Comparison of ENCODE assay signal across 1 cellular context in genomic region chr11:64891215-64891848, GRCh38.
TF ChIP-seq lines count a peak whose summit lies in the region.

No MANE protein-coding gene starts in this region.

TF ChIP-seq in HepG2, 621 proteins besides CTCF, POLR2A, EP300 and RAD21 (continued from another document):
- TF ChIP-seq GLMP (CRISPR knock-in tag; IDR thresholded peaks at IDR 0.05; ENCODE audit: borderline replicate concordance) (no peak), ZNF841 (CRISPR knock-in tag; IDR thresholded peaks at IDR 0.05; ENCODE audit: borderline replicate concordance) (no peak), ZBTB7B (CRISPR knock-in tag; IDR thresholded peaks at IDR 0.05) (no peak), TEAD2 (CRISPR knock-in tag; IDR thresholded peaks at IDR 0.05) (no peak), ZNF251 (CRISPR knock-in tag; IDR thresholded peaks at IDR 0.05) (no peak), RCOR2 (CRISPR knock-in tag; IDR thresholded peaks at IDR 0.05) (no peak), SNAPC5 (CRISPR knock-in tag; IDR thresholded peaks at IDR 0.05; ENCODE audit: borderline replicate concordance) (no peak), HOXA5 (CRISPR knock-in tag; IDR thresholded peaks at IDR 0.05) (no peak), TRIM22 (IDR thresholded peaks at IDR 0.05) (no peak), LBX2 (CRISPR knock-in tag; IDR thresholded peaks at IDR 0.05; ENCODE audit: borderline replicate concordance) (no peak), HNF4G (IDR thresholded peaks at IDR 0.05; ENCODE audit: borderline replicate concordance, low read depth, low read length) (peak; percentile 63), HNF4G (CRISPR knock-in tag; IDR thresholded peaks at IDR 0.05; ENCODE audit: borderline replicate concordance, low read depth) (no peak), ZNF572 (CRISPR knock-in tag; IDR thresholded peaks at IDR 0.05) (peak; percentile 56; the same call in 1 of the 2 replicates), FOXA3 (CRISPR knock-in tag; IDR thresholded peaks at IDR 0.05) (no peak), PHF21A (CRISPR knock-in tag; IDR thresholded peaks at IDR 0.05) (peak; percentile 63), ZNF138 (CRISPR knock-in tag; IDR thresholded peaks at IDR 0.05; ENCODE audit: low read depth) (no peak), MED1 (CRISPR knock-in tag; IDR thresholded peaks at IDR 0.05) (no peak), ZNF639 (CRISPR knock-in tag; conservative IDR thresholded peaks at IDR 0.05) (no peak), CENPX (CRISPR knock-in tag; IDR thresholded peaks at IDR 0.05) (no peak), SETDB1 (CRISPR knock-in tag; IDR thresholded peaks at IDR 0.05; ENCODE audit: borderline replicate concordance) (no peak), MAZ (IDR thresholded peaks at IDR 0.05; ENCODE audit: borderline replicate concordance, low read depth, low read length) (no peak), MAZ (CRISPR knock-in tag; IDR thresholded peaks at IDR 0.05; ENCODE audit: low read depth) (no peak), ZNF891 (CRISPR knock-in tag; IDR thresholded peaks at IDR 0.05) (no peak), ZFP41 (CRISPR knock-in tag; IDR thresholded peaks at IDR 0.05; ENCODE audit: borderline replicate concordance) (no peak), STAT6 (CRISPR knock-in tag; IDR thresholded peaks at IDR 0.05; ENCODE audit: borderline replicate concordance) (no peak), ZNF550 (CRISPR knock-in tag; IDR thresholded peaks at IDR 0.05; ENCODE audit: borderline replicate concordance) (no peak), AGO2 (optimal IDR thresholded peaks at IDR 0.05; ENCODE audit: low read depth, low read length) (peak; percentile 83), ZFP36L2 (CRISPR knock-in tag; IDR thresholded peaks at IDR 0.05) (no peak), MNT (IDR thresholded peaks at IDR 0.05) (no peak), HNRNPL (IDR thresholded peaks at IDR 0.05; ENCODE audit: low read depth, low read length) (peak; percentile 91), BRF2 (CRISPR knock-in tag; IDR thresholded peaks at IDR 0.05) (no peak), KAT2B (IDR thresholded peaks at IDR 0.05; ENCODE audit: borderline replicate concordance, low read depth, low read length) (no peak), RBM39 (IDR thresholded peaks at IDR 0.05; ENCODE audit: low read depth, low read length, poor library complexity, severe bottlenecking) (no peak), ZNF335 (CRISPR knock-in tag; IDR thresholded peaks at IDR 0.05) (no peak), SRY (CRISPR knock-in tag; IDR thresholded peaks at IDR 0.05) (no peak)
